ENCODE assay signal across 8 cellular contexts in genomic region chrX:40736170-40736505, GRCh38. TPM values are rescaled to one million over a fixed set of nuclear protein-coding genes. Genes with fewer than 3 reads are reported as not detected.
DNase-seq lines count a peak whose midpoint lies in the region; ATAC-seq and TF ChIP-seq lines count a peak whose summit lies in the region.

No MANE protein-coding gene starts in this region.

- H3K4me1 ChIP-seq in ascending aorta (no peaks in the 10 kb centered on the region), testis (no peaks in the 10 kb centered on the region)

- H3K27me3 Mint-ChIP-seq in HFFc6 (ENCODE audit: insufficient read depth) = no peaks in the 10 kb centered on the region; the same call in 1 of the 2 replicates

- no peak for ATAC-seq in HG03175 (IDR thresholded peaks at IDR 0.05; ENCODE audit: unreplicated experiment)

- no peaks in the 10 kb centered on the region for H3K9me3 ChIP-seq in ascending aorta
- no peaks in the 10 kb centered on the region for H3K9me3 ChIP-seq in testis

- CTCF ChIA-PET in AG04449 (lab: Yijun Ruan, JAX) = interaction anchor here (0.9 kb wide), 1 partner anchor 85 kb away, joined by 4 read pairs; no protein-coding TSS in a partner anchor

- no peaks in the 10 kb centered on the region for H3K36me3 Mint-ChIP-seq in HFFc6 (ENCODE audit: low read depth)

- H3K27me3 ChIP-seq in ascending aorta (no peaks in the 10 kb centered on the region), testis (no peaks in the 10 kb centered on the region)

- H3K4me3 ChIP-seq in AG04449 (ENCODE audit: low read depth, low read length) (peak overlapping the region; percentile 76), ascending aorta (peak overlapping the region; percentile 77 to 96), testis (peak overlapping the region; percentile 63 to 78)

- H3K36me3 ChIP-seq in ascending aorta = no peaks in the 10 kb centered on the region
- no peaks in the 10 kb centered on the region for H3K36me3 ChIP-seq in testis (ENCODE audit: low read depth, missing control alignments)

- H3K4me1 Mint-ChIP-seq in HFFc6 (ENCODE audit: low read depth) = peaks cover 32% of the 10 kb centered on the region

- H3K4me3 Mint-ChIP-seq in HFFc6 = peak overlapping the region; percentile 90

- no peaks in the 10 kb centered on the region for H3K9me3 Mint-ChIP-seq in HFFc6

- intact Hi-C loops in ascending aorta (cut with DNase I) = loop anchor here (5.0 kb wide), 2 partner anchors 36 to 56 kb away; no protein-coding TSS in a partner anchor
- intact Hi-C loops in testis (cut with DNase I; ENCODE audit: low total_unique reads) = no loop called here

- TF ChIP-seq CTCF in AG04449 (IDR thresholded peaks at IDR 0.05; ENCODE audit: insufficient read depth, low read length, missing control alignments) (no peak), HFFc6 (IDR thresholded peaks at IDR 0.05) (no peak; the same call in 1 of the 2 replicates), ascending aorta (IDR thresholded peaks at IDR 0.05) (no peak), testis (IDR thresholded peaks at IDR 0.05) (no peak)

- POLR2A ChIA-PET in AG04449 (lab: Yijun Ruan, JAX) = no interaction called here

- WGBS in testis, 2 donors = 0% methylated on average over 17 of the region's 17 CpGs

- peak overlapping the region; percentile 98 for H3K27ac Mint-ChIP-seq in HFFc6

- H3K27ac ChIP-seq in ascending aorta (peak overlapping the region; percentile 84 to 94), testis (peak overlapping the region; percentile 78 to 92)

- TF ChIP-seq POLR2A in testis (IDR thresholded peaks at IDR 0.05) = no peak

- DNase-seq in AG04449 (ENCODE audit: low read depth, low spot score) (no peak), HFFc6 (no peak), ascending aorta (ENCODE audit: low spot score in 2 of 2) (no peak), kidney glomerular epithelial cell (lab: John Stamatoyannopoulos, UW) (peak; percentile 8), testis (no peak), occipital lobe (lab: John Stamatoyannopoulos, UW) (no peak), HK-2 (ENCODE audit: unreplicated experiment) (no peak)

RNA-seq across cellular contexts. Expression of gene MED14, which starts 0.8 kb away (rescaled TPM):
- total RNA-seq in HFFc6 (2021; fragmentation: NEBNext Ultra II Directional; extraction: Animal tissue kit (Norgen Biotek cat#: 25700)) = 10 to 100 TPM; 29.0 to 40.5 (median 38.2) TPM
- total RNA-seq in ascending aorta = 10.5 TPM
- total RNA-seq in testis = 10 to 100 TPM; 16.7 to 19.1 TPM
- 13.2 TPM for polyA plus RNA-seq in testis (ENCODE audit: insufficient read depth, low read depth, low replicate concordance)
- total RNA-seq in occipital lobe = 27.5 TPM
